ENCODE assay signal across 23 cellular contexts in the genomic region with DNA sequence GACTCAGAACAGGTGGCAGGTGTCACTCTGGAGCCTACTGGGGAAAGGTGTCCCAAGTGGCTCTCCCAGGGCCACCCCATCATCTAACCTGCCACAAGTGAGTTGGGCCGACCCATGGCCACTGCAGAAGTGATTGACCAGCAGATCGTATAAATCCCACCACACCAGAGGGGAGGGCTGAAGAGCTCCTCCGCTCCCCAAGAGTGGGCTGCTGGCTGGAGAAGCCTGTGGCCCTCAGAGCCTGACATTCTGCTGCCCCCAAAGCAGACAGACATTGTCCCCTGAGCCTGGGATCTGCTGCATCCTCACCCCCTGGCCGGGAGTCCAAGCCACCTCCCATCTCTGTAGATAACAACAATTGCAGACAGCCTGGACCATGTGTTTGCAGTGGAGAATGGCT. TPM values are rescaled to one million over a fixed set of nuclear protein-coding genes. Genes with fewer than 3 reads are reported as not detected.
"Had no signal": no experiment of that assay in that cellular context is flagged by ENCODE, and none has a peak within 500 bp of the region (broad histone marks: within the 10 kb centered on the region; RNA-seq: fewer than 3 reads in every experiment).

No MANE protein-coding gene starts in this region.

- H3K4me3 ChIP-seq: MG63, SJSA1, SK-N-MC had no signal

- H3K27me3 ChIP-seq: MG63, SJSA1 had no signal

- FAIRE-seq: RCC 7860 had no signal

- H3K27ac ChIP-seq: HL-60, SJSA1, SK-N-MC had no signal

- DNase-seq: Karpas-422, KG1, MG63, NCI-H1092, NCI-H1105 treated with DMSO at 0.1 percent for 48 hours, NCI-H1417 treated with DMSO at 0.1 percent for 48 hours, NCI-H146, NCI-H1694 treated with DMSO at 0.1 percent for 48 hours, NCI-H1930, NCI-H2081, NCI-H2107, NCI-H2227 treated with DMSO at 0.1 percent for 48 hours, NCI-H524, NCI-H526 treated with DMSO at 0.1 percent for 48 hours, NCI-H774, Right ventricle myocardium superior, RPMI8226, SIG-M5 had no signal

- H3K36me3 ChIP-seq: MG63, SJSA1 had no signal

RNA-seq across cellular contexts. Expression of gene ANXA8, which starts 36.7 kb away (rescaled TPM):
- total RNA-seq: NCI-H460 had no signal

RNA-seq across cellular contexts. Expression of gene FAM25G, which starts 44.3 kb away (rescaled TPM):
- total RNA-seq: NCI-H460, Right ventricle myocardium superior, SJSA1 had no signal
